In the genomic region with DNA sequence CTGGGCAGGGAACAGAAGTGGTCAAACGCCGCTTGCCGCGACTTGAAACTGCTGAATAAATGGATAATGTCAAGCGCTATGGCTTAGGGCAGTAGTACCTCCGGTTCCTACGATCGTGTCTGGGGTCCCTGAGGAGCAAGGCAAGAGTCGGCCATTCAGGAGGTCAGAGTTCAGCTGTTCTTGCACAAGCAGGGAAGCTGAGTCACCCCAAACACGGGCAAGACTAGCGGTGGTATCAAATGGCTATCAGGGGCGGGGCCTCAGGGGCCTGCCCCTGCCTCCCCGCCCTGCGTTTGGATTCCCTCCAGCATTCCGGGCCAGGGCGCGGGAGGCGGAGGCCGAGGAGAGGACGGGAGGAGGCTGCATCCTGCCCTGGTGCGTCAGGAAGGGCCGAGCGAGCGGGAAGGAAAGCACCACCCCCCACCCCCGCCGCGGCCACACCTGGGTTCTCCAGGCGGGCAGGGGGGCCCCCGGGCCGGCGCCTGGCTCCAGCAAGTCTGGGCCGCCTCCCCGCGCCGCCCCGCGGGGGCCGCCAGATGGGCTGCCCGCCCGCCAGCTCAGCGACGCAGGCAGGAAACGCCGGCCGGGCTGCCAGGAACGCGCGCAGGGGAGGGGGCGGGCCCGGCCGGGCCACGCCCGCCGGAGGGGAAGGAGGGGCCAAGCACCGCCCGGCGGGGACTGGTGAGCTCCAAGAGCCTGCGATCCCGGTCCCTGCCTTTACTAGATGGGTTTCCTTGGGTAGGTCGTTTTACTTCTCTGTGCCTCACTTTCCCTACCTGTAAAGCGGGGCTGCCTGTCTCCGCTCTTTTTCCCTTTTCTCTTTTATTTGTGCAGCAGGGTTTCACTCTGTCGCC, we compare ENCODE assay signal across 8 cellular contexts. TPM values are rescaled to one million over a fixed set of nuclear protein-coding genes. Genes with fewer than 3 reads are reported as not detected.
DNase-seq lines count a peak whose midpoint lies in the region; ATAC-seq and TF ChIP-seq lines count a peak whose summit lies in the region.

No MANE protein-coding gene starts in this region.

- H3K27me3 ChIP-seq in OCI-LY1 (ENCODE audit: insufficient read depth, low read length) = no peaks in the 10 kb centered on the region

- TF ChIP-seq CTCF in OCI-LY1 (IDR thresholded peaks at IDR 0.05; ENCODE audit: low read length) (no peak), epithelial cell of esophagus (IDR thresholded peaks at IDR 0.05; ENCODE audit: insufficient read depth, low read depth, low read length, missing control alignments) (no peak), mucosa of descending colon (IDR thresholded peaks at IDR 0.05) (no peak)

- H3K79me2 ChIP-seq in OCI-LY1 (ENCODE audit: insufficient read depth, low read length) = no peaks in the 10 kb centered on the region

- peak; percentile 97 for DNase-seq in D341Med (ENCODE audit: low spot score)
- DNase-seq in HuH-7 (ENCODE audit: low spot score) = peak; percentile 97
- DNase-seq in activated T-cell treated with anti-CD3 and anti-CD28 coated beads for 24 hours (ENCODE audit: low read depth) = peak; percentile 84
- peak; percentile 99 for DNase-seq in epithelial cell of esophagus (ENCODE audit: low read depth)
- DNase-seq in mucosa of descending colon = peak; percentile 95 to 97 (median 96)
- DNase-seq in stimulated activated CD8-positive, alpha-beta memory T cell treated with anti-CD3 and anti-CD28 coated beads, Interleukin-4, amount 100 ng/mL, for 1 hour (ENCODE audit: low read depth in 2 of 2, low spot score in 1 of 2) = peak; percentile 53 to 73

- intact Hi-C loops in mucosa of descending colon (cut with DNase I, micrococcal nuclease) = no loop called here

- H4K20me1 ChIP-seq in OCI-LY1 (ENCODE audit: insufficient read depth, low read length) = no peaks in the 10 kb centered on the region

- H3K9me3 ChIP-seq in OCI-LY1 (ENCODE audit: low read length) = no peaks in the 10 kb centered on the region
- H3K9me3 ChIP-seq in mucosa of descending colon = no peaks in the 10 kb centered on the region

- H3K27ac ChIP-seq in OCI-LY1 (ENCODE audit: low read depth, low read length, poor library complexity, severe bottlenecking) = peak overlapping the region; percentile 61

- peak overlapping the region; percentile 32; the same call in 1 of the 2 replicates for H2AFZ ChIP-seq in OCI-LY1 (ENCODE audit: low read length)

- peaks cover 16% of the 10 kb centered on the region for H3K36me3 ChIP-seq in OCI-LY1 (ENCODE audit: insufficient read depth, low read length)
- no peaks in the 10 kb centered on the region for H3K36me3 ChIP-seq in mucosa of descending colon (ENCODE audit: low read depth)

- peak overlapping the region; percentile 66 for H3K4me3 ChIP-seq in OCI-LY1 (ENCODE audit: low read depth, low read length, poor library complexity, severe bottlenecking)
- peak overlapping the region; percentile 50 for H3K4me3 ChIP-seq in epithelial cell of esophagus (ENCODE audit: low read length)
- peak overlapping the region; percentile 12 for H3K4me3 ChIP-seq in mucosa of descending colon

- H3K9me2 ChIP-seq in OCI-LY1 (ENCODE audit: low read depth, low read length) = no peaks in the 10 kb centered on the region

- H3K9ac ChIP-seq in OCI-LY1 (ENCODE audit: low read length) = peak overlapping the region; percentile 78

- H3F3A ChIP-seq in OCI-LY1 (ENCODE audit: insufficient read depth, low read length) = no peaks in the 10 kb centered on the region

- ATAC-seq in GM21526 (IDR thresholded peaks at IDR 0.05; ENCODE audit: low FRiP score, unreplicated experiment) (peak; percentile 73), mucosa of descending colon (peak; percentile 90)

- H3K4me2 ChIP-seq in OCI-LY1 (ENCODE audit: low read length) = peak overlapping the region; percentile 86

- peaks cover 19% of the 10 kb centered on the region for H3K4me1 ChIP-seq in OCI-LY1 (ENCODE audit: insufficient read depth, low read length, severe bottlenecking)
- H3K4me1 ChIP-seq in mucosa of descending colon (ENCODE audit: low read depth) = peaks cover 13% of the 10 kb centered on the region

RNA-seq across cellular contexts. Expression of gene ID1, which starts 32.2 kb away (rescaled TPM):
- 100 to 1,000 TPM; 172 to 414 (median 201) TPM for total RNA-seq in mucosa of descending colon

RNA-seq across cellular contexts. Expression of gene HM13, which starts 58.7 kb away (rescaled TPM):
- total RNA-seq in mucosa of descending colon = 100 to 1,000 TPM in 2 of 3 donors, 10 to 100 TPM in 1; 95.6 to 137 (median 109) TPM

Comparison
In these comparisons a context has a peak if more than half of its experiments do, and no peak if none do; other contexts are left out.
1. Peak in every context shown above with its lines: DNase-seq, ATAC-seq, H3K4me3 ChIP-seq and H3K27ac ChIP-seq.
2. H3K4me3 ChIP-seq: peak in every context shown above with its lines; median percentile 66 in OCI-LY1; 50 in epithelial cell of esophagus; 12 in mucosa of descending colon.